ENCODE assay signal across 1 cellular context in the genomic region with DNA sequence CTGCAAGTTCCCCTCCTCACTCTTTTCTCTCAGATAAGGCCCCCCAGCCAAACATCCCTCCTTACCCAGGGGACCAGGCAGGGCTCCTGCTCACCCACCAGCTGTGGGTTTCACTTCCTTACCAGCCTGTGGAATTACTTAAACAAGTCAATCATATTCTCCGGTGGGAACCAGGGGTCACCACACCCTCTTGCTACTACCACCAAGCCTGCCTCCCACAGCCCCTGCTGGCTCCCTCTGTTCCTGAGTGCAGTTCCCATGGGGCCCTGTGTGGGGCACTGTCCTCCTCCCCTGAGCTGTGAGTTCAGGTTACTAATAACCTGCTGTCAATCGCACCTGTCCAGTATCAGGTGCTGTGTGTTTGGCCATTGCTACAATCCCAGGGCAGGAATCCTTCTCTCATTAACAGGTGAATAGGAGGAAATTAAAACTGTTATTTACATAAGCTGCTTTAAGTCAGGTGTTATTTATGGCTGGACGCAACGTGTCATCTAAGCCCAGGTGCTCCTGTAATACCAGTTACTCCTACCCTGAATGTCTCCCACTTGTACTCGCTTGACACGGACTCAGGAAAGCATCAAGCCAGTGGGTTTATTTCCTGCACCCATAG.
A peak's percentile ranks its signal among the peaks of the same experiment; 100 is the strongest.
TF ChIP-seq lines count a peak whose summit lies in the region.

No MANE protein-coding gene starts in this region.

TF ChIP-seq in HepG2, 621 proteins besides CTCF, POLR2A, EP300 and RAD21 (continued from another document):
- TF ChIP-seq, protein P1, sequence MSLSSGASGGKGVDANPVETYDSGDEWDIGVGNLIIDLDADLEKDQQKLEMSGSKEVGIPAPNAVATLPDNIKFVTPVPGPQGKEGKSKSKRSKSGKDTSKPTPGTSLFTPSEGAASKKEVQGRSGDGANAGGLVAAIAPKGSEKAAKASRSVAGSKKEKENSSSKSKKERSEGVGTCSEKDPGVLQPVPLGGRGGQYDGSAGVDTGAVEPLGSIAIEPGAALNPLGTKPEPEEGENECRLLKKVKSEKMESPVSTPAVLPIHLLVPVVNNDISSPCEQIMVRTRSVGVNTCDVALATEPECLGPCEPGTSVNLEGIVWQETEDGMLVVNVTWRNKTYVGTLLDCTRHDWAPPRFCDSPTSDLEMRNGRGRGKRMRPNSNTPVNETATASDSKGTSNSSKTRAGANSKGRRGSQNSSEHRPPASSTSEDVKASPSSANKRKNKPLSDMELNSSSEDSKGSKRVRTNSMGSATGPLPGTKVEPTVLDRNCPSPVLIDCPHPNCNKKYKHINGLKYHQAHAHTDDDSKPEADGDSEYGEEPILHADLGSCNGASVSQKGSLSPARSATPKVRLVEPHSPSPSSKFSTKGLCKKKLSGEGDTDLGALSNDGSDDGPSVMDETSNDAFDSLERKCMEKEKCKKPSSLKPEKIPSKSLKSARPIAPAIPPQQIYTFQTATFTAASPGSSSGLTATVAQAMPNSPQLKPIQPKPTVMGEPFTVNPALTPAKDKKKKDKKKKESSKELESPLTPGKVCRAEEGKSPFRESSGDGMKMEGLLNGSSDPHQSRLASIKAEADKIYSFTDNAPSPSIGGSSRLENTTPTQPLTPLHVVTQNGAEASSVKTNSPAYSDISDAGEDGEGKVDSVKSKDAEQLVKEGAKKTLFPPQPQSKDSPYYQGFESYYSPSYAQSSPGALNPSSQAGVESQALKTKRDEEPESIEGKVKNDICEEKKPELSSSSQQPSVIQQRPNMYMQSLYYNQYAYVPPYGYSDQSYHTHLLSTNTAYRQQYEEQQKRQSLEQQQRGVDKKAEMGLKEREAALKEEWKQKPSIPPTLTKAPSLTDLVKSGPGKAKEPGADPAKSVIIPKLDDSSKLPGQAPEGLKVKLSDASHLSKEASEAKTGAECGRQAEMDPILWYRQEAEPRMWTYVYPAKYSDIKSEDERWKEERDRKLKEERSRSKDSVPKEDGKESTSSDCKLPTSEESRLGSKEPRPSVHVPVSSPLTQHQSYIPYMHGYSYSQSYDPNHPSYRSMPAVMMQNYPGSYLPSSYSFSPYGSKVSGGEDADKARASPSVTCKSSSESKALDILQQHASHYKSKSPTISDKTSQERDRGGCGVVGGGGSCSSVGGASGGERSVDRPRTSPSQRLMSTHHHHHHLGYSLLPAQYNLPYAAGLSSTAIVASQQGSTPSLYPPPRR (CRISPR knock-in tag; IDR thresholded peaks at IDR 0.05; ENCODE audit: borderline replicate concordance) = no peak
- TF ChIP-seq POLR2AphosphoS5 (IDR thresholded peaks at IDR 0.05; ENCODE audit: low read depth, low read length) (no peak), TCF7 (IDR thresholded peaks at IDR 0.05; ENCODE audit: low read depth) (no peak), KDM2A (CRISPR knock-in tag; IDR thresholded peaks at IDR 0.05; ENCODE audit: borderline replicate concordance, low read depth) (peak; percentile 29; the same call in 1 of the 2 replicates), ATF7 (IDR thresholded peaks at IDR 0.05) (no peak), ATF7 (CRISPR knock-in tag; IDR thresholded peaks at IDR 0.05) (no peak), ZNF766 (CRISPR knock-in tag; IDR thresholded peaks at IDR 0.05; ENCODE audit: borderline replicate concordance) (no peak), SALL1 (CRISPR knock-in tag; IDR thresholded peaks at IDR 0.05) (0 out of 2 replicates have a peak, but pooled peaks have one; percentile 24), MAZ (IDR thresholded peaks at IDR 0.05; ENCODE audit: borderline replicate concordance, low read depth, low read length) (no peak), MAZ (CRISPR knock-in tag; IDR thresholded peaks at IDR 0.05; ENCODE audit: low read depth) (0 out of 2 replicates have a peak, but pooled peaks have one; percentile 22), SMC3 (IDR thresholded peaks at IDR 0.05; ENCODE audit: low read length) (peak; percentile 55), ZNF546 (CRISPR knock-in tag; conservative IDR thresholded peaks at IDR 0.05) (no peak), NFIC (IDR thresholded peaks at IDR 0.05; ENCODE audit: low read length) (no peak), NR2F1 (CRISPR knock-in tag; IDR thresholded peaks at IDR 0.05) (no peak)
- TF ChIP-seq, protein P2, sequence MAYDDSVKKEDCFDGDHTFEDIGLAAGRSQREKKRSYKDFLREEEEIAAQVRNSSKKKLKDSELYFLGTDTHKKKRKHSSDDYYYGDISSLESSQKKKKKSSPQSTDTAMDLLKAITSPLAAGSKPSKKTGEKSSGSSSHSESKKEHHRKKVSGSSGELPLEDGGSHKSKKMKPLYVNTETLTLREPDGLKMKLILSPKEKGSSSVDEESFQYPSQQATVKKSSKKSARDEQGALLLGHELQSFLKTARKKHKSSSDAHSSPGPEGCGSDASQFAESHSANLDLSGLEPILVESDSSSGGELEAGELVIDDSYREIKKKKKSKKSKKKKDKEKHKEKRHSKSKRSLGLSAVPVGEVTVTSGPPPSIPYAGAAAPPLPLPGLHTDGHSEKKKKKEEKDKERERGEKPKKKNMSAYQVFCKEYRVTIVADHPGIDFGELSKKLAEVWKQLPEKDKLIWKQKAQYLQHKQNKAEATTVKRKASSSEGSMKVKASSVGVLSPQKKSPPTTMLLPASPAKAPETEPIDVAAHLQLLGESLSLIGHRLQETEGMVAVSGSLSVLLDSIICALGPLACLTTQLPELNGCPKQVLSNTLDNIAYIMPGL (CRISPR knock-in tag; IDR thresholded peaks at IDR 0.05; ENCODE audit: borderline replicate concordance in 1 of 2, low read depth in 1 of 2) = 0 out of 4 replicates have a peak, but pooled peaks of 1 of the 2 experiments have one; percentile 19
- TF ChIP-seq, protein P3, sequence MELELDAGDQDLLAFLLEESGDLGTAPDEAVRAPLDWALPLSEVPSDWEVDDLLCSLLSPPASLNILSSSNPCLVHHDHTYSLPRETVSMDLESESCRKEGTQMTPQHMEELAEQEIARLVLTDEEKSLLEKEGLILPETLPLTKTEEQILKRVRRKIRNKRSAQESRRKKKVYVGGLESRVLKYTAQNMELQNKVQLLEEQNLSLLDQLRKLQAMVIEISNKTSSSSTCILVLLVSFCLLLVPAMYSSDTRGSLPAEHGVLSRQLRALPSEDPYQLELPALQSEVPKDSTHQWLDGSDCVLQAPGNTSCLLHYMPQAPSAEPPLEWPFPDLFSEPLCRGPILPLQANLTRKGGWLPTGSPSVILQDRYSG (CRISPR knock-in tag; IDR thresholded peaks at IDR 0.05) = no peak
- TF ChIP-seq, protein P4, sequence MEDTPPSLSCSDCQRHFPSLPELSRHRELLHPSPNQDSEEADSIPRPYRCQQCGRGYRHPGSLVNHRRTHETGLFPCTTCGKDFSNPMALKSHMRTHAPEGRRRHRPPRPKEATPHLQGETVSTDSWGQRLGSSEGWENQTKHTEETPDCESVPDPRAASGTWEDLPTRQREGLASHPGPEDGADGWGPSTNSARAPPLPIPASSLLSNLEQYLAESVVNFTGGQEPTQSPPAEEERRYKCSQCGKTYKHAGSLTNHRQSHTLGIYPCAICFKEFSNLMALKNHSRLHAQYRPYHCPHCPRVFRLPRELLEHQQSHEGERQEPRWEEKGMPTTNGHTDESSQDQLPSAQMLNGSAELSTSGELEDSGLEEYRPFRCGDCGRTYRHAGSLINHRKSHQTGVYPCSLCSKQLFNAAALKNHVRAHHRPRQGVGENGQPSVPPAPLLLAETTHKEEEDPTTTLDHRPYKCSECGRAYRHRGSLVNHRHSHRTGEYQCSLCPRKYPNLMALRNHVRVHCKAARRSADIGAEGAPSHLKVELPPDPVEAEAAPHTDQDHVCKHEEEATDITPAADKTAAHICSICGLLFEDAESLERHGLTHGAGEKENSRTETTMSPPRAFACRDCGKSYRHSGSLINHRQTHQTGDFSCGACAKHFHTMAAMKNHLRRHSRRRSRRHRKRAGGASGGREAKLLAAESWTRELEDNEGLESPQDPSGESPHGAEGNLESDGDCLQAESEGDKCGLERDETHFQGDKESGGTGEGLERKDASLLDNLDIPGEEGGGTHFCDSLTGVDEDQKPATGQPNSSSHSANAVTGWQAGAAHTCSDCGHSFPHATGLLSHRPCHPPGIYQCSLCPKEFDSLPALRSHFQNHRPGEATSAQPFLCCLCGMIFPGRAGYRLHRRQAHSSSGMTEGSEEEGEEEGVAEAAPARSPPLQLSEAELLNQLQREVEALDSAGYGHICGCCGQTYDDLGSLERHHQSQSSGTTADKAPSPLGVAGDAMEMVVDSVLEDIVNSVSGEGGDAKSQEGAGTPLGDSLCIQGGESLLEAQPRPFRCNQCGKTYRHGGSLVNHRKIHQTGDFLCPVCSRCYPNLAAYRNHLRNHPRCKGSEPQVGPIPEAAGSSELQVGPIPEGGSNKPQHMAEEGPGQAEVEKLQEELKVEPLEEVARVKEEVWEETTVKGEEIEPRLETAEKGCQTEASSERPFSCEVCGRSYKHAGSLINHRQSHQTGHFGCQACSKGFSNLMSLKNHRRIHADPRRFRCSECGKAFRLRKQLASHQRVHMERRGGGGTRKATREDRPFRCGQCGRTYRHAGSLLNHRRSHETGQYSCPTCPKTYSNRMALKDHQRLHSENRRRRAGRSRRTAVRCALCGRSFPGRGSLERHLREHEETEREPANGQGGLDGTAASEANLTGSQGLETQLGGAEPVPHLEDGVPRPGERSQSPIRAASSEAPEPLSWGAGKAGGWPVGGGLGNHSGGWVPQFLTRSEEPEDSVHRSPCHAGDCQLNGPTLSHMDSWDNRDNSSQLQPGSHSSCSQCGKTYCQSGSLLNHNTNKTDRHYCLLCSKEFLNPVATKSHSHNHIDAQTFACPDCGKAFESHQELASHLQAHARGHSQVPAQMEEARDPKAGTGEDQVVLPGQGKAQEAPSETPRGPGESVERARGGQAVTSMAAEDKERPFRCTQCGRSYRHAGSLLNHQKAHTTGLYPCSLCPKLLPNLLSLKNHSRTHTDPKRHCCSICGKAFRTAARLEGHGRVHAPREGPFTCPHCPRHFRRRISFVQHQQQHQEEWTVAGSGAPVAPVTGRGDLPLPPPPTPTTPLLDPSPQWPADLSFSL (CRISPR knock-in tag; IDR thresholded peaks at IDR 0.05) = no peak
